Comparison of ENCODE assay signal across 1 cellular context in genomic region chr16:2508722-2509400, GRCh38.
TF ChIP-seq lines count a peak whose summit lies in the region.

No MANE protein-coding gene starts in this region.

TF ChIP-seq in H1, 55 proteins besides CTCF, POLR2A, EP300 and RAD21:
- no peak for TF ChIP-seq SAP30 (IDR thresholded peaks at IDR 0.05; ENCODE audit: insufficient read depth, insufficient replicate concordance, low read length)
- TF ChIP-seq PHF8 (conservative IDR thresholded peaks at IDR 0.05; ENCODE audit: low read depth, low read length) = no peak
- no peak for TF ChIP-seq MAFK (IDR thresholded peaks at IDR 0.05; ENCODE audit: low read depth, low read length)
- no peak for TF ChIP-seq CREB1 (IDR thresholded peaks at IDR 0.05)
- TF ChIP-seq CHD2 (IDR thresholded peaks at IDR 0.05; ENCODE audit: low read length) = no peak
- no peak for TF ChIP-seq USF2 (IDR thresholded peaks at IDR 0.05; ENCODE audit: low read length)
- no peak for TF ChIP-seq TAF7 (optimal IDR thresholded peaks at IDR 0.05; ENCODE audit: borderline replicate concordance, low read depth, low read length)
- TF ChIP-seq CHD7 (IDR thresholded peaks at IDR 0.05; ENCODE audit: insufficient replicate concordance, low read length) = no peak
- no peak for TF ChIP-seq NRF1 (IDR thresholded peaks at IDR 0.05; ENCODE audit: low read depth, low read length)
- no peak for TF ChIP-seq KDM4A (IDR thresholded peaks at IDR 0.05; ENCODE audit: low read depth, low read length, severe bottlenecking)
